12 cellular contexts compared by ENCODE assay signal in the genomic region with DNA sequence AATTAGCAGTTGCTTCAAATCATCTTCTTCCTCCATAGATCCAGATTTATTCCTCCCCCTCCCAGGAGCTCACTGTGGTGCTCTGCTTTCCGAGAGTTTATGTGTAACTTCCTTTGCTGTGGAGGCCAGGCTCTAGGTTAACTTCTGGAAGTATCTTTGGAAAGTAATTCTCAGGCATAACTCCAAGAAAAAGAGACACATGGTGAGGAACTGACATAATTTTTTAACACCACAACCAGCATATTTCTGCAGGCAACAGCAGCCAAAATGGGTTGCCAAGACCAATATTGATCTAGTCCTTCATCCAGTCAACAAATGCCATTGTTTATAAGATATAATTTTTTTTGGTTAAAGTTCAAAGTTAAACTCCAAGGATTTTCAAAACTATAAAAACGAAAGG.
DNase-seq lines count a peak whose midpoint lies in the region; TF ChIP-seq lines count a peak whose summit lies in the region.
"Had no signal": no experiment of that assay in that cellular context is flagged by ENCODE, and none has a peak within 500 bp of the region (broad histone marks: within the 10 kb centered on the region; RNA-seq: fewer than 3 reads in every experiment).

No MANE protein-coding gene starts in this region.

- TF ChIP-seq CTCF in choroid plexus epithelial cell (conservative IDR thresholded peaks at IDR 0.05; ENCODE audit: low read depth, low read length) (no peak), testis (IDR thresholded peaks at IDR 0.05) (no peak), GM13977 (IDR thresholded peaks at IDR 0.05; ENCODE audit: extremely low read depth, insufficient read depth, missing control alignments) (no peak)

- intact Hi-C loops in testis (cut with DNase I; ENCODE audit: low total_unique reads), result no loop called here

- H3K4me3 ChIP-seq in choroid plexus epithelial cell (ENCODE audit: low read depth, low read length), result no peak overlapping the region
- no peak overlapping the region for H3K4me3 ChIP-seq in testis
- H3K4me3 ChIP-seq: PC-9 had no signal

- H3K9me3 ChIP-seq in testis, result no peaks in the 10 kb centered on the region

- H3K36me3 ChIP-seq in testis (ENCODE audit: low read depth, missing control alignments), result no peaks in the 10 kb centered on the region

- in situ Hi-C loops in GM13977 (cut with MboI; ENCODE audit: low pct_unique_long_range_greater_than_20kb, low sequenced_read_pairs, unreplicated experiment), result no loop called here

- H3K4me1 ChIP-seq in testis, result no peaks in the 10 kb centered on the region

- H3K27ac ChIP-seq in layer of hippocampus (ENCODE audit: low read depth, low read length) (peak overlapping the region; percentile 53), testis (no peak overlapping the region)
- H3K27ac ChIP-seq: epithelial cell of prostate, PC-9, VCaP had no signal

- TF ChIP-seq POLR2A in testis (IDR thresholded peaks at IDR 0.05), result no peak

- 38 to 52% methylated on average over 2 of the region's 2 CpGs for WGBS in testis, 2 donors

- peak; percentile 3 for DNase-seq in NCI-H1092 (lab: John Stamatoyannopoulos, UW)
- DNase-seq in choroid plexus epithelial cell (ENCODE audit: low read depth), result peak; percentile 95
- peak; percentile 62 for DNase-seq in testis
- no peak for DNase-seq in GM13977 (ENCODE audit: low spot score)
- DNase-seq in HuH-7 (ENCODE audit: low spot score), result no peak
- DNase-seq in DMS114 treated with DMSO at 0.1 percent for 48 hours (lab: John Stamatoyannopoulos, UW; ENCODE audit: unreplicated experiment), result no peak
- DNase-seq: activated effector memory CD4-positive, alpha-beta T cell treated with Interleukin-2 at 50 U/mL for 16 hours; DND-41; PC-9 had no signal

- H3K27me3 ChIP-seq in layer of hippocampus (ENCODE audit: control insufficient read depth, insufficient read depth, low read length) (no peaks in the 10 kb centered on the region), testis (no peaks in the 10 kb centered on the region)

Comparison
In these comparisons a context has a peak if more than half of its experiments do, and no peak if none do; other contexts are left out.
1. DNase-seq: peak in NCI-H1092 (single experiment), choroid plexus epithelial cell (single experiment) and testis (single experiment); none in GM13977 (single experiment), HuH-7 (single experiment) and DMS114 treated with DMSO at 0.1 percent for 48 hours (single experiment).